ENCODE assay signal across 13 cellular contexts in the genomic region with DNA sequence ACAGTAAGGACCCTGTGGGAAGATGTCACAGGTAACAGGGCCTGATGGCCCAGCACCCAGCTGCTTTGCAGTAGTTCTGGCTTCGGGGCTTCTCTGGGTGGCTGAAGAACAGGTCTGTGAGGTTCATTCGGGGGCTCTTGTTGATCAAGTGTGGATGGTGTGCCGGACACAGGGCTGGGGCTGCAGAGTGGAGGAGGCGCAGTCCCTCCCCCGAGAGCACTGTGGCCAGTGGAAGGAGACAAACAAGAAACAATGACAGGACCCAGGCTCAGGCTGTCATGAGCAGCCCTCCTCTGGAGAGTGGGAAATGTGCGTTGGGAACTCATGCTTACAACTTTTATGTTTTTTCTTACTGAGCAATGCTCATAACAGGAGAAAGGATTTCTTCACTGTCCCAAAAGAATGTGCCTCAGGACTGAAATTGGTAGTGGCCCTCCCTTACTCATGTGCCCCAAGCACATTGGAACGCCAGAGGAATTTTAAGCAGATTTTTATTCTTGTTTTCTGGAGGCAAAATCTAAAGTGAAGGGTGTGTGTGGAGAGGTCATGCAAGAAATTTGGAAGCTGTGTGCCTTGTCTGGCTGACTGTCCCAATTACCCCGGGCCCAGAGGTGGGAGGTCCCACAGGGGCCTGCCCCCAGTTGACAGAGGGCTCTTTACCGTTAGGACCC.
DNase-seq lines count a peak whose midpoint lies in the region; ATAC-seq and TF ChIP-seq lines count a peak whose summit lies in the region.
"Had no signal": no experiment of that assay in that cellular context is flagged by ENCODE, and none has a peak within 500 bp of the region (broad histone marks: within the 10 kb centered on the region; RNA-seq: fewer than 3 reads in every experiment).

No MANE protein-coding gene starts in this region.

- no peaks in the 10 kb centered on the region for H3K27me3 ChIP-seq in IMR-90 (ENCODE audit: control insufficient read depth, insufficient read depth, low read length)
- no peaks in the 10 kb centered on the region for H3K27me3 ChIP-seq in esophagus muscularis mucosa
- H3K27me3 ChIP-seq in thoracic aorta (replicated peaks; ENCODE audit: insufficient read depth), result no peaks in the 10 kb centered on the region

- peak overlapping the region; percentile 58; the same call in 1 of the 2 replicates for H3K23ac ChIP-seq in IMR-90 (ENCODE audit: low read depth, low read length)

- no peak overlapping the region for H2AK9ac ChIP-seq in IMR-90 (replicated peaks; ENCODE audit: low read depth, low read length, poor library complexity)

- no peak overlapping the region for H3K4me3 ChIP-seq in IMR-90 (ENCODE audit: insufficient read depth, low read depth, low read length)
- peak overlapping the region in 1 of 4 donors; percentile 6 for H3K4me3 ChIP-seq in esophagus muscularis mucosa
- H3K4me3 ChIP-seq in thoracic aorta, result peak overlapping the region; percentile 24

- H3K9me3 ChIP-seq in IMR-90 (ENCODE audit: control insufficient read depth, insufficient read depth, low read length) (no peaks in the 10 kb centered on the region), esophagus muscularis mucosa (no peaks in the 10 kb centered on the region), thoracic aorta (no peaks in the 10 kb centered on the region)

- POLR2A ChIA-PET in IMR-90 (lab: Charles Lee; ENCODE audit: unreplicated experiment), result interaction anchor here (0.8 kb wide), 1 partner anchor 282 kb away, joined by 5 read pairs; no protein-coding TSS in a partner anchor

- in situ Hi-C loops in IMR-90 (cut with MboI; ENCODE audit: low sequenced_read_pairs), result loop anchor here (10.0 to 25.0 kb wide), 3 partner anchors 298 to 624 kb away; a partner anchor contains a TSS

- H4K91ac ChIP-seq in IMR-90 (ENCODE audit: insufficient read depth, low read depth, low read length), result peak overlapping the region; percentile 89

- no TSS peak for BruUV-seq in IMR-90 (replicated peaks; lab: Mats Ljungman, UMichigan)

- peak overlapping the region; percentile 51; the same call in 1 of the 2 replicates for H3K18ac ChIP-seq in IMR-90 (ENCODE audit: low read depth, low read length)

- H4K8ac ChIP-seq in IMR-90 (ENCODE audit: low read depth in 2 of 2, low read length in 2 of 2), result peak overlapping the region in 1 of 2 experiments; percentile 33; a peak in 2 of 4 replicates

- H3K14ac ChIP-seq in IMR-90 (replicated peaks; ENCODE audit: low read depth, low read length), result peak overlapping the region; percentile 25; the same call in 1 of the 2 replicates

- H4K20me1 ChIP-seq in IMR-90 (ENCODE audit: insufficient read depth, low read length), result no peaks in the 10 kb centered on the region

- 74% methylated on average over 2 of the region's 9 CpGs; no CpG with 5 or more reads in 1 of the 2 experiments for WGBS in IMR-90 (ENCODE audit: extremely low coverage in 2 of 2, insufficient read length in 1 of 2), 2 experiments
- 55% methylated on average over 9 of the region's 9 CpGs for WGBS in esophagus muscularis mucosa

- CTCF ChIA-PET in IMR-90 (lab: Yijun Ruan, JAX), result no interaction called here

- H3K4me1 ChIP-seq in IMR-90 (ENCODE audit: control insufficient read depth, insufficient read depth, low read length) (peaks cover 44% of the 10 kb centered on the region), esophagus muscularis mucosa (peaks cover 81 to 97% (median 88%) of the 10 kb centered on the region in 4 donors), thoracic aorta (ENCODE audit: control insufficient read depth in 1 of 2, low read depth in 2 of 2) (peaks cover 32 to 98% of the 10 kb centered on the region in 2 donors)

- no peak overlapping the region for H2BK5ac ChIP-seq in IMR-90 (ENCODE audit: low read depth, low read length, poor library complexity, severe bottlenecking)

- no peaks in the 10 kb centered on the region for H3K36me3 ChIP-seq in IMR-90 (ENCODE audit: control insufficient read depth, insufficient read depth, low read length)
- H3K36me3 ChIP-seq in esophagus muscularis mucosa, result no peaks in the 10 kb centered on the region
- no peaks in the 10 kb centered on the region for H3K36me3 ChIP-seq in thoracic aorta

- TF ChIP-seq CTCF in IMR-90 (conservative IDR thresholded peaks at IDR 0.05; ENCODE audit: low read depth, low read length), result no peak
- TF ChIP-seq CTCF in esophagus muscularis mucosa (IDR thresholded peaks at IDR 0.05), result no peak
- TF ChIP-seq CTCF in thoracic aorta (IDR thresholded peaks at IDR 0.05), result no peak

- H4K5ac ChIP-seq in IMR-90 (ENCODE audit: low read depth, low read length), result peak overlapping the region; percentile 30; the same call in 1 of the 2 replicates

- peaks cover 30% of the 10 kb centered on the region for H3K9me1 ChIP-seq in IMR-90 (ENCODE audit: insufficient read depth, low read length)

- H3K27ac ChIP-seq in IMR-90 (ENCODE audit: insufficient read depth, low read length), result peak overlapping the region; percentile 9; the same call in 1 of the 2 replicates
- H3K27ac ChIP-seq in esophagus muscularis mucosa (replicated peaks in 1 of 4), result peak overlapping the region; percentile 71 to 80 (median 78)
- peak overlapping the region; percentile 60 to 62 for H3K27ac ChIP-seq in thoracic aorta
- H3K27ac ChIP-seq: epithelial cell of prostate had no signal

- intact Hi-C loops in IMR-90 (cut with micrococcal nuclease) (loop anchor here (10.0 kb wide), 1 partner anchor 342 kb away; no protein-coding TSS in a partner anchor), esophagus muscularis mucosa (cut with DNase I) (loop anchor here (5.0 kb wide), 1 partner anchor 229 kb away; no protein-coding TSS in a partner anchor)

- H2BK15ac ChIP-seq in IMR-90 (ENCODE audit: low read depth, low read length), result peak overlapping the region; percentile 85; the same call in 2 of the 3 replicates

- peak overlapping the region; percentile 8; the same call in 1 of the 2 replicates for H3K9ac ChIP-seq in IMR-90 (ENCODE audit: low read depth, low read length)

- no peak overlapping the region for H3K56ac ChIP-seq in IMR-90 (ENCODE audit: extremely low read depth, insufficient read depth, low read length)

- peak overlapping the region; percentile 20 for H2AK5ac ChIP-seq in IMR-90 (ENCODE audit: low read depth, low read length)

- peak overlapping the region; percentile 1 for H2AFZ ChIP-seq in IMR-90 (replicated peaks; ENCODE audit: low read length, poor library complexity)

- peak overlapping the region; percentile 55 for H2BK20ac ChIP-seq in IMR-90 (ENCODE audit: low read depth, low read length)

- DNase-seq in IMR-90 (no peak), esophagus muscularis mucosa (ENCODE audit: extremely low spot score) (no peak), mesenteric fat pad (ENCODE audit: low spot score) (peak; percentile 83), thoracic aorta (ENCODE audit: low spot score) (no peak), NCI-H2196 treated with DMSO at 0.1 percent for 48 hours (lab: John Stamatoyannopoulos, UW; ENCODE audit: unreplicated experiment) (no peak), DMS114 treated with DMSO at 0.1 percent for 48 hours (lab: John Stamatoyannopoulos, UW; ENCODE audit: unreplicated experiment) (no peak), NCI-H2171 treated with DMSO at 0.1 percent for 48 hours (lab: John Stamatoyannopoulos, UW) (no peak)
- DNase-seq: activated CD4-positive, CD25-positive, alpha-beta regulatory T cell treated with anti-CD3 and anti-CD28 coated beads, Interleukin-2, amount 50 U/mL, for 72 hours; activated T-cell treated with anti-CD3 and anti-CD28 coated beads, Interleukin-2, amount 50 U/mL, for 1 hour; immature natural killer cell; NCI-H510A had no signal

- ATAC-seq in IMR-90 (ENCODE audit: low read depth) (peak; percentile 12), thoracic aorta (ENCODE audit: insufficient number of reproducible peaks, low FRiP score, low read depth) (peak; percentile 54), GM18907 (IDR thresholded peaks at IDR 0.05; ENCODE audit: unreplicated experiment) (no peak)

- dilution Hi-C loops in IMR-90 (cut with HindIII; ENCODE audit: low sequenced_read_pairs, unreplicated experiment), result no loop called here

- TF ChIP-seq EP300 in esophagus muscularis mucosa (IDR thresholded peaks at IDR 0.05), result no peak

- no peak for TF ChIP-seq RAD21 in IMR-90 (IDR thresholded peaks at IDR 0.05; ENCODE audit: low read length)

- H3K4ac ChIP-seq in IMR-90 (ENCODE audit: low read depth, low read length), result peak overlapping the region; percentile 39

- peak overlapping the region; percentile 71 for H2BK120ac ChIP-seq in IMR-90 (ENCODE audit: low read depth, low read length)

- peaks cover 4 to 25% of the 10 kb centered on the region in 2 experiments; a peak in 1 of 4 replicates for H3K79me1 ChIP-seq in IMR-90 (ENCODE audit: low read depth in 1 of 2, low read length in 2 of 2)

- H3K4me2 ChIP-seq in IMR-90 (ENCODE audit: low read depth, low read length), result no peak overlapping the region

- TF ChIP-seq POLR2A in IMR-90 (IDR thresholded peaks at IDR 0.05; ENCODE audit: low read depth, low read length) (no peak), esophagus muscularis mucosa (IDR thresholded peaks at IDR 0.05; ENCODE audit: low read depth) (no peak)

TF ChIP-seq in IMR-90, 13 proteins besides CTCF, POLR2A, EP300 and RAD21:
- TF ChIP-seq BHLHE40 (IDR thresholded peaks at IDR 0.05; ENCODE audit: low read depth, low read length), result no peak
- TF ChIP-seq, protein P1, sequence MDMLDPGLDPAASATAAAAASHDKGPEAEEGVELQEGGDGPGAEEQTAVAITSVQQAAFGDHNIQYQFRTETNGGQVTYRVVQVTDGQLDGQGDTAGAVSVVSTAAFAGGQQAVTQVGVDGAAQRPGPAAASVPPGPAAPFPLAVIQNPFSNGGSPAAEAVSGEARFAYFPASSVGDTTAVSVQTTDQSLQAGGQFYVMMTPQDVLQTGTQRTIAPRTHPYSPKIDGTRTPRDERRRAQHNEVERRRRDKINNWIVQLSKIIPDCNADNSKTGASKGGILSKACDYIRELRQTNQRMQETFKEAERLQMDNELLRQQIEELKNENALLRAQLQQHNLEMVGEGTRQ (IDR thresholded peaks at IDR 0.05; ENCODE audit: low read depth, low read length), result no peak
- TF ChIP-seq RFX5 (IDR thresholded peaks at IDR 0.05; ENCODE audit: low read depth, low read length), result no peak
- TF ChIP-seq SMC3 (IDR thresholded peaks at IDR 0.05; ENCODE audit: low read depth, low read length), result no peak
- TF ChIP-seq NFE2L2 (IDR thresholded peaks at IDR 0.05; ENCODE audit: low read depth, low read length), result no peak
- no peak for TF ChIP-seq MAFK (IDR thresholded peaks at IDR 0.05; ENCODE audit: low read depth, low read length)

Comparison
In these comparisons a context has a peak if more than half of its experiments do, and no peak if none do; other contexts are left out.
1. H3K27ac ChIP-seq: peak in every context shown above with its lines; median percentile 78 in esophagus muscularis mucosa; 61 in thoracic aorta; 9 in IMR-90.